Comparison of ENCODE assay signal across 8 cellular contexts in the genomic region with DNA sequence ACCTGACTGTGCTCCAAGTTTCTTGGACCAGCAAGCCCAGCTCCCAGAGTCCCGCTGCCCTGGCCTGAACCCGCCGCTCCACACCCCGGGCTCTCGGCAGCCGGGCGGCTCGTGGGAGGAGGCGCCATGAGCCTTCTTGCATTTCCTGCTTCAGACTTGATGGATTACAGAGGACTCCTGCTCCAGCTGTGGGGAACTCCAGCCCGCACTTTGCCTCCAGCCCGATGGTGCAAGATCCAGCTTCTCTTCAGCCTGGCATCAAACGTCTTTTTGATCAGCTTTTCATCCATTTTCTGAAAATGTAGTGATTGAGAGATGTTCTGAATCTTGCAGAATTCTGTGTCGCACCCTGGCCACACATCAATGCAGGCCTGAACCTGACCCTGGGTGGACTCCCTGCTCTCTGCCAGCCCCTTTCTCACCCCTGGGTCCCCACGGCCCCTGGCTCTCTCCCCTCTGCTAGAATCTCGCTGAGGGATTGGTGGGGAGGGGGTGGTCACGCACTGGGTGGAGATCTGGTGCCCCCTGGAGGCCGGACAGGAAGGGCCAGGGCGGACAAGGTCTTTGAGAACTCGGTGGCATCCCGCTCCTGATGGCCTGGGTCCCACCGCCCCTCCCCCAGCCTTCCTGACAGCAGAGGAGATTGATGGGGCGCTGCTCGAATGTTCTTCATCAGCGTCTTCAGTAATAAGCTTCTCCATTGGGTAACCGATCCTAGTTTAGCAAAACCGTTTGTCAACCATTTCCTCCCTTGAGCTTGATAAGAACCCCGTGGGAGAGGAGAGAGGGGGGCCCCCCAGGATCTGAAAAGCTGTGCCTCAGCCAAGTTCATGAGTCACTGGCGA. TPM values are rescaled to one million over a fixed set of nuclear protein-coding genes. Genes with fewer than 3 reads are reported as not detected.
DNase-seq lines count a peak whose midpoint lies in the region; ATAC-seq and TF ChIP-seq lines count a peak whose summit lies in the region.

No MANE protein-coding gene starts in this region.

- H3K79me2 ChIP-seq in HCT116 (ENCODE audit: insufficient read depth, low read length), result no peaks in the 10 kb centered on the region

- intact Hi-C loops in HCT116 (cut with micrococcal nuclease), result loop anchor here (2.0 kb wide), 1 partner anchor 477 kb away; no protein-coding TSS in a partner anchor

- peak overlapping the region; percentile 81 for H3K4me2 ChIP-seq in HCT116 (ENCODE audit: low read length)

- peak overlapping the region; percentile 89 to 92 for H3K27ac Mint-ChIP-seq in effector memory CD8-positive, alpha-beta T cell

- H3K4me1 Mint-ChIP-seq in effector memory CD8-positive, alpha-beta T cell (ENCODE audit: low read depth in 2 of 2), result peaks cover 12 to 14% of the 10 kb centered on the region in 2 donors

- BruUV-seq in HCT116 (replicated peaks; lab: Mats Ljungman, UMichigan), result no TSS peak

- H3K9ac ChIP-seq in HCT116 (ENCODE audit: low read length), result peak overlapping the region; percentile 32

- H2AFZ ChIP-seq in HCT116 (ENCODE audit: low read depth, low read length, poor library complexity, severe bottlenecking), result peak overlapping the region; percentile 89

- H3K27me3 Mint-ChIP-seq in effector memory CD8-positive, alpha-beta T cell, result peaks cover 0 to 4% of the 10 kb centered on the region in 2 donors

- H3K9me3 Mint-ChIP-seq in effector memory CD8-positive, alpha-beta T cell, result no peaks in the 10 kb centered on the region

- DNase-seq in BE2C, result peak; percentile 92
- peak; percentile 67 for DNase-seq in HCT116 (ENCODE audit: low read depth, low spot score)
- peak; percentile 53 for DNase-seq in NCI-H82 treated with DMSO at 0.1 percent for 48 hours (lab: John Stamatoyannopoulos, UW; ENCODE audit: unreplicated experiment)
- DNase-seq in activated CD8-positive, alpha-beta memory T cell treated with anti-CD3 and anti-CD28 coated beads for 24 hours, result peak; percentile 91
- peak; percentile 74 to 88 (median 75) for DNase-seq in effector memory CD8-positive, alpha-beta T cell
- peak; percentile 86 for DNase-seq in medulla oblongata (ENCODE audit: extremely low spot score)
- peak; percentile 52 to 61 (median 55) for DNase-seq in stimulated activated CD4-positive, alpha-beta T cell treated with anti-CD3 and anti-CD28 coated beads, TNF-alpha, amount 100 ng/mL, for 4 hours (ENCODE audit: low read depth in 3 of 3)

- H3K36me3 ChIP-seq in BE2C (no peaks in the 10 kb centered on the region), HCT116 (ENCODE audit: control insufficient read depth in 1 of 2, insufficient read depth in 2 of 2, low read length in 2 of 2) (no peaks in the 10 kb centered on the region)

- H3K4me3 ChIP-seq in BE2C (ENCODE audit: low read depth, low read length) (peak overlapping the region; percentile 66), HCT116 (replicated peaks in 1 of 2; ENCODE audit: low read depth in 1 of 2, low read length in 2 of 2) (peak overlapping the region; percentile 40 to 49)

- peak overlapping the region; percentile 81 to 84 for H3K4me3 Mint-ChIP-seq in effector memory CD8-positive, alpha-beta T cell

- peaks cover 3% of the 10 kb centered on the region for H3K36me3 Mint-ChIP-seq in effector memory CD8-positive, alpha-beta T cell (ENCODE audit: insufficient read depth)

- TF ChIP-seq CTCF in BE2C (IDR thresholded peaks at IDR 0.05; ENCODE audit: low read depth, low read length) (peak; percentile 92), HCT116 (IDR thresholded peaks at IDR 0.05 in 2 of 3, conservative IDR thresholded peaks at IDR 0.05 in 1 of 3; ENCODE audit: borderline replicate concordance in 1 of 3, insufficient read depth in 1 of 3, low read depth in 2 of 3, low read length in 2 of 3) (peak; percentile 75 to 92 (median 90))

- TF ChIP-seq POLR2A in HCT116 (IDR thresholded peaks at IDR 0.05; ENCODE audit: borderline replicate concordance, extremely low read depth, insufficient read depth, insufficient read length), result peak; percentile 44

- peak overlapping the region; percentile 29; the same call in 1 of the 2 replicates for H3K27ac ChIP-seq in HCT116 (ENCODE audit: low read depth, low read length)

- peak; percentile 86 for TF ChIP-seq RAD21 in HCT116 (IDR thresholded peaks at IDR 0.05; ENCODE audit: low read depth)

- ATAC-seq in HCT116, result peak; percentile 89
- ATAC-seq in effector memory CD8-positive, alpha-beta T cell (replicated peaks), result peak; percentile 94
- no peak for ATAC-seq in GM21717 (IDR thresholded peaks at IDR 0.05; ENCODE audit: unreplicated experiment)

- RAD21 ChIA-PET in HCT116 (lab: Charles Lee; ENCODE audit: low non-redundant PET in 1 of 2, low total read pairs in 2 of 2, uncharacterized antibody in 2 of 2, unreplicated experiment in 2 of 2), result interaction anchor here (0.6 to 1.4 kb wide), 4 partner anchors 26 to 497 kb away, joined by 3 to 5 read pairs (median 4); partner anchors contain the start of gene NDUFA6 (in 1 of the 2)

- no peaks in the 10 kb centered on the region for H3K9me2 ChIP-seq in HCT116 (ENCODE audit: insufficient read depth)

- POLR2A ChIA-PET in HCT116 (lab: Charles Lee), result interaction anchor here (1.3 kb wide), 1 partner anchor 354 kb away, joined by 4 read pairs; the partner anchor contains the start of gene NDUFA6

- H3K4me1 ChIP-seq in BE2C (peaks cover 14% of the 10 kb centered on the region), HCT116 (ENCODE audit: control insufficient read depth in 1 of 2, insufficient read depth in 2 of 2, low read length in 2 of 2) (peaks cover 11 to 21% of the 10 kb centered on the region in 2 experiments)

- no peaks in the 10 kb centered on the region for H3K27me3 ChIP-seq in BE2C
- no peaks in the 10 kb centered on the region for H3K27me3 ChIP-seq in HCT116 (ENCODE audit: insufficient read depth, low read length)

- H3K9me3 ChIP-seq in BE2C (no peaks in the 10 kb centered on the region), HCT116 (ENCODE audit: control insufficient read depth in 1 of 2, insufficient read depth in 1 of 2, low read depth in 1 of 2, low read length in 2 of 2) (no peaks in the 10 kb centered on the region)

- CTCF ChIA-PET in HCT116 (lab: Charles Lee), result interaction anchor here (0.6 to 2.9 kb wide), 21 partner anchors 8 to 777 kb away, joined by 3 to 32 read pairs (median 3); partner anchors contain the start of genes CENPM, NDUFA6 and TNFRSF13C

- H4K20me1 ChIP-seq in HCT116 (ENCODE audit: insufficient read depth), result no peaks in the 10 kb centered on the region

TF ChIP-seq in HCT116, 20 proteins besides CTCF, POLR2A, EP300 and RAD21:
- TF ChIP-seq YY1 (IDR thresholded peaks at IDR 0.05; ENCODE audit: extremely low read depth, insufficient replicate concordance, low read depth, low read length) (peak; percentile 77), ATF3 (IDR thresholded peaks at IDR 0.05) (no peak), TCF7L2 (IDR thresholded peaks at IDR 0.05; ENCODE audit: borderline replicate concordance, extremely low read depth, insufficient read depth, insufficient read length) (peak; percentile 47), POLR2AphosphoS5 (IDR thresholded peaks at IDR 0.05; ENCODE audit: low read depth, low read length) (peak; percentile 36; the same call in 1 of the 2 replicates), JUND (IDR thresholded peaks at IDR 0.05) (no peak)

RNA-seq across cellular contexts. Expression of gene NFAM1, which starts 12.1 kb away (rescaled TPM):
- 5.0 TPM for polyA plus RNA-seq in BE2C (2012; ENCODE audit: insufficient read depth, insufficient read length, low read depth)
- total RNA-seq in HCT116 (2021; ENCODE audit: unreplicated experiment), result 0.12 TPM
- 0.01 and 0.03 TPM in 2 replicates for polyA plus RNA-seq in HCT116 (2012)
